Comparison of ENCODE assay signal across 17 cellular contexts in the genomic region with DNA sequence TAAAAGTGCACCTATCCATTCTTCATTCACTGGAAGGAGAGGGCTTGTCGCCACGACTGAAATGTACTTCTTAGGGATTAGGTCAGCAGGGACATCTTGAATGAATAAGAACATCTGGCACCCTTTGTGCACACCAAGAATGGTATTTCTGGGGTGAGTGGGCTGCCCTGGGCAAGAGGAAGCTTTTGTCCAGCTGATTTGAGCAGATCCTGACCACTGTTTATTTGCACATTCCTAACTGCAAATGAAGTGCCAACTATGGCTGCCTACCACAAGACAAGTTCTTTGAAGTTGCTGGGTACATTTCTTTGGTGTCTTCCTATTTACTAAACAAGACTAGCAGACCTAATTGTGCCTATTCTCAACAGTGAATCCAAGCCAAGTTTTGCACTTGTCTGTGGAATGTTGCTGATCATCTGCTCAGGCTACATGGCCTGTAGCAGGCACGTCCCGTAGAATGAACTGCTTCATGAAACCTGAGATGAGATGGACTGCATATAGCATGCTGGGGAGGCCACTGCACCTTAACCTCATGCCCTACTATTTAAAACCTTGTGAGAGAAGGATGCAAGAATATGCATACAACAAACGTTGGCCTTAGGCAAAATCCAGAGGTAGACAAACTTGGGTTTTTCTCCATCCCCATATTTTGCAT. TPM values are rescaled to one million over a fixed set of nuclear protein-coding genes. Genes with fewer than 3 reads are reported as not detected.
DNase-seq lines count a peak whose midpoint lies in the region; ATAC-seq and TF ChIP-seq lines count a peak whose summit lies in the region.
"Had no signal": no experiment of that assay in that cellular context is flagged by ENCODE, and none has a peak within 500 bp of the region (broad histone marks: within the 10 kb centered on the region; RNA-seq: fewer than 3 reads in every experiment).

No MANE protein-coding gene starts in this region.

- intact Hi-C loops in psoas muscle (cut with DNase I) = no loop called here

- H3K36me3 ChIP-seq in psoas muscle (ENCODE audit: insufficient read depth in 1 of 2, low read depth in 1 of 2) = peaks cover 0 to 20% of the 10 kb centered on the region in 2 donors
- H3K36me3 ChIP-seq: BLaER1 had no signal

- H3K4me3 ChIP-seq in fibroblast of mammary gland (ENCODE audit: control insufficient read depth, low read depth, low read length) (no peak overlapping the region), psoas muscle (no peak overlapping the region)
- H3K4me3 ChIP-seq: BLaER1, gastrocnemius medialis, smooth muscle cell had no signal

- no peak for TF ChIP-seq CTCF in fibroblast of mammary gland (conservative IDR thresholded peaks at IDR 0.05; ENCODE audit: control insufficient read depth, insufficient read depth, low read depth, low read length)
- no peak for TF ChIP-seq CTCF in psoas muscle (IDR thresholded peaks at IDR 0.05)

- H3K27ac ChIP-seq in psoas muscle = peak overlapping the region; percentile 16
- H3K27ac ChIP-seq: BLaER1, gastrocnemius medialis had no signal

- H3K9me3 ChIP-seq in psoas muscle = no peaks in the 10 kb centered on the region
- H3K9me3 ChIP-seq: BLaER1, gastrocnemius medialis had no signal

- ATAC-seq in psoas muscle (peak in 3 of 4 donors; percentile 42 to 62 (median 46)), GM19397 (IDR thresholded peaks at IDR 0.05; ENCODE audit: unreplicated experiment) (no peak)
- ATAC-seq: activated naive CD8-positive, alpha-beta T cell treated with anti-CD3 and anti-CD28 coated beads, Interleukin-2, amount 50 U/mL, for 24 hours; gastrocnemius medialis; naive thymus-derived CD4-positive, alpha-beta T cell had no signal

- 24 to 37% (median 36%) methylated on average over 5 of the region's 5 CpGs for WGBS in psoas muscle, 3 donors

- DNase-seq in ELR (ENCODE audit: low read depth) = peak; percentile 3
- DNase-seq in RPMI7951 (ENCODE audit: low read depth) = peak; percentile 84
- peak; percentile 53 for DNase-seq in fibroblast of mammary gland (ENCODE audit: low read depth)
- DNase-seq in psoas muscle = no peak
- DNase-seq in COR-L47 (lab: John Stamatoyannopoulos, UW) = no peak
- no peak for DNase-seq in SHP77 (lab: John Stamatoyannopoulos, UW)
- DNase-seq: activated CD8-positive, alpha-beta memory T cell treated with anti-CD3 and anti-CD28 coated beads for 24 hours; activated naive CD8-positive, alpha-beta T cell treated with anti-CD3 and anti-CD28 coated beads, Interleukin-2, amount 50 U/mL, for 24 hours; effector memory CD4-positive, alpha-beta T cell; gastrocnemius medialis; naive thymus-derived CD4-positive, alpha-beta T cell; NCI-H187; NCI-H446 treated with DMSO at 0.1 percent for 48 hours; SHP77 treated with DMSO at 0.1 percent for 48 hours had no signal

- peaks cover 9% of the 10 kb centered on the region for H3K4me1 ChIP-seq in psoas muscle
- H3K4me1 ChIP-seq: BLaER1 had no signal

- peaks cover 0 to 6% (median 0%) of the 10 kb centered on the region in 3 donors for H3K27me3 ChIP-seq in psoas muscle (ENCODE audit: insufficient read depth in 3 of 3, low read length in 2 of 3)
- H3K27me3 ChIP-seq: gastrocnemius medialis had no signal

RNA-seq across cellular contexts. Expression of gene PIR, which starts 45.0 kb away (rescaled TPM):
- total RNA-seq in RPMI7951 (2014; rRNA removed; shearing (Covaris generic)) = 25.1 and 27.3 TPM in 2 replicates
- total RNA-seq in psoas muscle = 10 to 100 TPM in 2 of 4 donors, 1 to 10 TPM in 2; 9.6 to 14.9 (median 12.3) TPM
- 10 to 100 TPM; 11.0 to 25.1 (median 14.3) TPM for polyA plus RNA-seq in psoas muscle
- polyA plus RNA-seq: naive thymus-derived CD4-positive, alpha-beta T cell had no signal

RNA-seq across cellular contexts. Expression of gene BMX, which starts 52.5 kb away (rescaled TPM):
- not detected in 2 replicates for total RNA-seq in RPMI7951 (2014; rRNA removed; shearing (Covaris generic))
- total RNA-seq in psoas muscle = 1 to 10 TPM in 1 of 4 donors, under 1 TPM in 3; 0.47 to 1.2 (median 0.65) TPM
- polyA plus RNA-seq in psoas muscle = under 1 TPM; 0.39 to 0.91 (median 0.56) TPM
- total RNA-seq: naive thymus-derived CD4-positive, alpha-beta T cell; smooth muscle cell had no signal
- polyA plus RNA-seq: naive thymus-derived CD4-positive, alpha-beta T cell; smooth muscle cell had no signal

Comparison
In these comparisons a context has a peak if more than half of its experiments do, and no peak if none do; other contexts are left out.
1. DNase-seq: peak in ELR (single experiment), RPMI7951 (single experiment) and fibroblast of mammary gland (single experiment); none in psoas muscle (0 of 2), COR-L47 (single experiment) and SHP77 (0 of 2).